10 cellular contexts compared by ENCODE assay signal in genomic region chr12:54497883-54498282, GRCh38. TPM values are rescaled to one million over a fixed set of nuclear protein-coding genes. Genes with fewer than 3 reads are reported as not detected.
DNase-seq lines count a peak whose midpoint lies in the region; ATAC-seq and TF ChIP-seq lines count a peak whose summit lies in the region.
"Had no signal": no experiment of that assay in that cellular context is flagged by ENCODE, and none has a peak within 500 bp of the region (broad histone marks: within the 10 kb centered on the region; RNA-seq: fewer than 3 reads in every experiment).

No MANE protein-coding gene starts in this region.

- H3K27me3 ChIP-seq in sigmoid colon = no peaks in the 10 kb centered on the region
- H3K27me3 ChIP-seq in endodermal cell (ENCODE audit: control insufficient read depth, insufficient read depth, low read length, poor library complexity, severe bottlenecking) = no peaks in the 10 kb centered on the region
- H3K27me3 ChIP-seq: SJCRH30 had no signal

- H3K4me3 ChIP-seq in GM12875 (ENCODE audit: low read depth, low read length) (peak overlapping the region; percentile 60), sigmoid colon (peak overlapping the region in 3 of 4 donors; percentile 7 to 37 (median 17)), endodermal cell (ENCODE audit: low read length) (no peak overlapping the region)
- H3K4me3 ChIP-seq: SJCRH30 had no signal

- no peak for TF ChIP-seq CTCF in GM12875 (IDR thresholded peaks at IDR 0.05; ENCODE audit: borderline replicate concordance, insufficient read depth, low read depth, low read length)
- no peak for TF ChIP-seq CTCF in sigmoid colon (IDR thresholded peaks at IDR 0.05)
- no peak for TF ChIP-seq CTCF in GM20000 (IDR thresholded peaks at IDR 0.05; ENCODE audit: extremely low read depth, missing control alignments)
- no peak for TF ChIP-seq CTCF in endodermal cell (conservative IDR thresholded peaks at IDR 0.05)

- H3K4me3 Mint-ChIP-seq in activated T-helper 2 cell treated with anti-CD3 and anti-CD28 coated beads, Interferon-gamma antibody, Interleukin-2, Interleukin-4, amounts not matched to agents 10 μg/mL and 5 μg/mL and 100 μg/mL, durations not matched to agents 14 hours and 24 hours and 36 hours (ENCODE audit: low read depth) = peak overlapping the region; percentile 96
- no peak overlapping the region for H3K4me3 Mint-ChIP-seq in endodermal cell
- H3K4me3 Mint-ChIP-seq: neural crest cell had no signal

- no peak for TF ChIP-seq POLR2A in sigmoid colon (IDR thresholded peaks at IDR 0.05)

- H3K36me3 Mint-ChIP-seq in activated T-helper 2 cell treated with anti-CD3 and anti-CD28 coated beads, Interferon-gamma antibody, Interleukin-2, Interleukin-4, amounts not matched to agents 10 μg/mL and 5 μg/mL and 100 μg/mL, durations not matched to agents 14 hours and 24 hours and 36 hours (ENCODE audit: low read depth) = peaks cover 33% of the 10 kb centered on the region
- H3K36me3 Mint-ChIP-seq in endodermal cell (ENCODE audit: low read depth) = no peaks in the 10 kb centered on the region

- peak overlapping the region; percentile 92 for H3K27ac Mint-ChIP-seq in activated T-helper 2 cell treated with anti-CD3 and anti-CD28 coated beads, Interferon-gamma antibody, Interleukin-2, Interleukin-4, amounts not matched to agents 10 μg/mL and 5 μg/mL and 100 μg/mL, durations not matched to agents 14 hours and 24 hours and 36 hours
- no peak overlapping the region for H3K27ac Mint-ChIP-seq in endodermal cell

- H3K9ac ChIP-seq in endodermal cell (ENCODE audit: extremely low read depth, low read length, poor library complexity, severe bottlenecking) = no peak overlapping the region

- no peak for TF ChIP-seq EP300 in sigmoid colon (IDR thresholded peaks at IDR 0.05)

- no peaks in the 10 kb centered on the region for H3K9me3 Mint-ChIP-seq in activated T-helper 2 cell treated with anti-CD3 and anti-CD28 coated beads, Interferon-gamma antibody, Interleukin-2, Interleukin-4, amounts not matched to agents 10 μg/mL and 5 μg/mL and 100 μg/mL, durations not matched to agents 14 hours and 24 hours and 36 hours
- no peaks in the 10 kb centered on the region for H3K9me3 Mint-ChIP-seq in endodermal cell

- H3K4me1 Mint-ChIP-seq in activated T-helper 2 cell treated with anti-CD3 and anti-CD28 coated beads, Interferon-gamma antibody, Interleukin-2, Interleukin-4, amounts not matched to agents 10 μg/mL and 5 μg/mL and 100 μg/mL, durations not matched to agents 14 hours and 24 hours and 36 hours (ENCODE audit: low read depth) = peaks cover 38% of the 10 kb centered on the region
- no peaks in the 10 kb centered on the region for H3K4me1 Mint-ChIP-seq in endodermal cell

- H3K36me3 ChIP-seq in sigmoid colon = peaks cover 0 to 20% (median 6%) of the 10 kb centered on the region in 4 donors
- no peaks in the 10 kb centered on the region for H3K36me3 ChIP-seq in endodermal cell (ENCODE audit: control insufficient read depth, insufficient read depth, low read length)
- H3K36me3 ChIP-seq: SJCRH30 had no signal

- H3K4me1 ChIP-seq in sigmoid colon (no peaks in the 10 kb centered on the region), endodermal cell (ENCODE audit: control insufficient read depth, insufficient read depth, low read length) (no peaks in the 10 kb centered on the region)
- H3K4me1 ChIP-seq: SJCRH30 had no signal

- no peak for DNase-seq in activated T-helper 2 cell treated with anti-CD3 and anti-CD28 coated beads, Interferon-gamma antibody, Interleukin-2, Interleukin-4, amounts not matched to agents 10 μg/mL and 5 μg/mL and 100 μg/mL, durations not matched to agents 14 hours and 24 hours and 36 hours (ENCODE audit: low spot score)
- DNase-seq in sigmoid colon (no peak), GM20000 (ENCODE audit: low spot score) (no peak), H4 (ENCODE audit: low spot score) (no peak), endodermal cell (no peak)
- DNase-seq: NCI-H1048 had no signal

- peak overlapping the region in 2 of 4 donors; percentile 6 to 46 for H3K27ac ChIP-seq in sigmoid colon
- H3K27ac ChIP-seq in endodermal cell (ENCODE audit: low read depth, low read length) = no peak overlapping the region
- H3K27ac ChIP-seq: SJCRH30 had no signal

- intact Hi-C loops in activated T-helper 2 cell treated with anti-CD3 and anti-CD28 coated beads, Interferon-gamma antibody, Interleukin-2, Interleukin-4, amounts not matched to agents 10 μg/mL and 5 μg/mL and 100 μg/mL, durations not matched to agents 14 hours and 24 hours and 36 hours (cut with micrococcal nuclease) = loop anchor here (1.0 to 5.0 kb wide), 4 partner anchors 25 to 216 kb away; partner anchors contain the start of genes CBX5 and HNRNPA1
- intact Hi-C loops in sigmoid colon (cut with DNase I) = no loop called here

- no peaks in the 10 kb centered on the region for H3K27me3 Mint-ChIP-seq in activated T-helper 2 cell treated with anti-CD3 and anti-CD28 coated beads, Interferon-gamma antibody, Interleukin-2, Interleukin-4, amounts not matched to agents 10 μg/mL and 5 μg/mL and 100 μg/mL, durations not matched to agents 14 hours and 24 hours and 36 hours (ENCODE audit: low read depth)
- H3K27me3 Mint-ChIP-seq in endodermal cell (ENCODE audit: insufficient read depth) = peaks cover 27% of the 10 kb centered on the region

- peak; percentile 2 for ATAC-seq in HG02610 (IDR thresholded peaks at IDR 0.05; ENCODE audit: unreplicated experiment)

- 37 to 71% methylated on average over 2 of the region's 2 CpGs for WGBS in sigmoid colon, 2 donors
- 92 to 100% methylated on average over 1 to 2 of the region's 2 CpGs for WGBS in endodermal cell (ENCODE audit: insufficient coverage in 1 of 2, insufficient read length in 1 of 2), 2 experiments

- H3K9me3 ChIP-seq in sigmoid colon = no peaks in the 10 kb centered on the region
- H3K9me3 ChIP-seq in endodermal cell (ENCODE audit: control insufficient read depth, low read length) = no peaks in the 10 kb centered on the region

RNA-seq across cellular contexts. Expression of gene NCKAP1L, which starts 0.3 kb away (rescaled TPM):
- total RNA-seq in activated T-helper 2 cell treated with anti-CD3 and anti-CD28 coated beads, Interferon-gamma antibody, Interleukin-2, Interleukin-4, amounts not matched to agents 10 μg/mL and 5 μg/mL and 100 μg/mL, durations not matched to agents 14 hours and 24 hours and 36 hours = 105 and 109 TPM in 2 replicates
- total RNA-seq in sigmoid colon (10 to 100 TPM; 35.0 to 99.7 (median 53.8) TPM), endodermal cell (1 to 10 TPM; 2.1 to 2.5 TPM)
- polyA plus RNA-seq in sigmoid colon = 10 to 100 TPM in 1 of 3 donors, 1 to 10 TPM in 2; 5.4 to 25.9 (median 7.2) TPM
- total RNA-seq in H4 (2014; rRNA removed; shearing (Covaris generic)) = under 0.01 TPM in 1 of 2 replicates, not detected in the other
- polyA plus RNA-seq in endodermal cell (2013, experiment 1 of 2) = 0.78 TPM
- polyA plus RNA-seq in endodermal cell (2013, experiment 2 of 2) = 0.75 TPM

RNA-seq across cellular contexts. Expression of gene GTSF1, which starts 24.5 kb away (rescaled TPM):
- 4.5 and 5.6 TPM in 2 replicates for total RNA-seq in activated T-helper 2 cell treated with anti-CD3 and anti-CD28 coated beads, Interferon-gamma antibody, Interleukin-2, Interleukin-4, amounts not matched to agents 10 μg/mL and 5 μg/mL and 100 μg/mL, durations not matched to agents 14 hours and 24 hours and 36 hours
- not detected for total RNA-seq in sigmoid colon
- polyA plus RNA-seq in sigmoid colon = 1 to 10 TPM in 2 of 3 donors, not detected in 1; 1.4 to 3.6 TPM
- not detected in 2 replicates for total RNA-seq in H4 (2014; rRNA removed; shearing (Covaris generic))
- not detected for total RNA-seq in endodermal cell
- not detected for polyA plus RNA-seq in endodermal cell (2013, experiment 1 of 2)
- polyA plus RNA-seq in endodermal cell (2013, experiment 2 of 2) = not detected
- total RNA-seq: neural crest cell, SJCRH30 had no signal

RNA-seq across cellular contexts. Expression of gene PDE1B, which starts 51.5 kb away (rescaled TPM):
- total RNA-seq in activated T-helper 2 cell treated with anti-CD3 and anti-CD28 coated beads, Interferon-gamma antibody, Interleukin-2, Interleukin-4, amounts not matched to agents 10 μg/mL and 5 μg/mL and 100 μg/mL, durations not matched to agents 14 hours and 24 hours and 36 hours = 17.1 and 18.7 TPM in 2 replicates
- total RNA-seq in sigmoid colon (10 to 100 TPM in 3 of 4 donors, 1 to 10 TPM in 1; 6.4 to 24.4 (median 15.1) TPM), endodermal cell (1 to 10 TPM; 1.1 to 1.6 TPM)
- 1 to 10 TPM; 1.6 to 3.9 (median 1.8) TPM for polyA plus RNA-seq in sigmoid colon
- 0.10 and 0.43 TPM in 2 replicates for total RNA-seq in H4 (2014; rRNA removed; shearing (Covaris generic))
- 11.4 TPM for polyA plus RNA-seq in endodermal cell (2013, experiment 1 of 2)
- 10.6 TPM for polyA plus RNA-seq in endodermal cell (2013, experiment 2 of 2)
- total RNA-seq: SJCRH30 had no signal

Comparison
In these comparisons a context has a peak if more than half of its experiments do, and no peak if none do; other contexts are left out.
1. RNA of gene NCKAP1L, which starts 0.3 kb away (total RNA-seq): 105 to 109 TPM in activated T-helper 2 cell treated with anti-CD3 and anti-CD28 coated beads, Interferon-gamma antibody, Interleukin-2, Interleukin-4, amounts not matched to agents 10 μg/mL and 5 μg/mL and 100 μg/mL, durations not matched to agents 14 hours and 24 hours and 36 hours and 35.0 to 99.7 TPM in sigmoid colon; 2.1 to 2.5 TPM in endodermal cell and under 0.01 TPM in H4; every median in the first group is over 10 times any median in the second.